Comparison of ENCODE assay signal across 7 cellular contexts in the genomic region with DNA sequence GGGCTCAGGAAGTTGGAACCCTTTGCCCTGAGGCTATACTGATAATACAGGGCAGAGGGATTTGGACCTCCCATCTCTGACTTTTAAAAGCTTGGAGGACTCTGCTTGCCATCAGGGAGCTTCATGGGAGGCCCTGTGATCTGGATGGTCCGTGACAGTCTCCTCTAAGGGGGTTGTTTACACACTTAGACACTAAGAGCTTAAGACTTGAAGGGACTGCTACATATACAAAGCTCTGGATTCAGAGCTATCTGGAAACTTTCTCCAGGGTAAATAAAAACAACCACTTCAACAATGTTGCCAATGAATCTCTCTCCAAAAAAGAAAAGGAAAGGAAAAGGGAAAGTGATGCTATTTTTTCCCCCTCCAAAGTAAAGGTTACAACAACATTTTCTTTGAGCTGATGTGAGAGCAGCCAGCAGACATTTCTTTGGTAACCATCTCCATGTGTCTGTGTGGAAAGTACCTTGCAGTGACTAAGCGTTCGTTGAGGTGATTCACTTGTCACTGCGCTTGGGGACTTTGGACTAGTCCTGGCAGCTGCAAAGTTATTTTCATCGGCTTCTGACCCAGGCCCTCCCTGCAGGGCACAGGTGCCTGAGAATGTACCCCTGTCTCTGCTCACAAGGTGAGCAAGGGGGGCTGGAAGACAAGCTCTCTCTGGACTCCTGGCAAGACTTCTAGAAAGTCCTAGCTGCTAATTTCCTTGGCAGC.
DNase-seq lines count a peak whose midpoint lies in the region; ATAC-seq, FAIRE-seq and TF ChIP-seq lines count a peak whose summit lies in the region.

No MANE protein-coding gene starts in this region.

- no peaks in the 10 kb centered on the region for H3K27me3 ChIP-seq in ascending aorta
- no peaks in the 10 kb centered on the region for H3K27me3 ChIP-seq in lung (ENCODE audit: control insufficient read depth, insufficient read depth)

- H3K4me1 ChIP-seq in ascending aorta (peaks cover 22 to 33% of the 10 kb centered on the region in 2 donors), lung (ENCODE audit: control insufficient read depth in 2 of 2, insufficient read depth in 2 of 2, low read length in 2 of 2) (peaks cover 0 to 12% of the 10 kb centered on the region in 2 donors)

- no peaks in the 10 kb centered on the region for H3K36me3 ChIP-seq in ascending aorta
- no peaks in the 10 kb centered on the region for H3K36me3 ChIP-seq in lung (ENCODE audit: control insufficient read depth in 2 of 2, insufficient read depth in 2 of 2, low read length in 2 of 2)

- 66 to 69% methylated on average over 5 of the region's 5 CpGs for WGBS in lung, 2 donors

- H3K27ac ChIP-seq in ascending aorta (peak overlapping the region; percentile 92 to 95), lung (ENCODE audit: low read depth in 1 of 2, low read length in 1 of 2) (peak overlapping the region; percentile 1 to 54)

- intact Hi-C loops in ascending aorta (cut with DNase I) (loop anchor here (1.0 to 5.0 kb wide), 4 partner anchors 114 to 726 kb away; no protein-coding TSS in a partner anchor), posterior cingulate gyrus (cut with DNase I) (loop anchor here (2.0 to 10.0 kb wide), 2 partner anchors 115 to 683 kb away; no protein-coding TSS in a partner anchor)

- no peak overlapping the region for H3K4me3 ChIP-seq in ascending aorta
- H3K4me3 ChIP-seq in lung, result no peak overlapping the region

- TF ChIP-seq CTCF in ascending aorta (IDR thresholded peaks at IDR 0.05), result no peak
- no peak for TF ChIP-seq CTCF in lung (IDR thresholded peaks at IDR 0.05; ENCODE audit: control extremely low read depth, extremely low read depth)

- ATAC-seq in HG03064 (IDR thresholded peaks at IDR 0.05; ENCODE audit: low read depth, unreplicated experiment) (peak; percentile 75), lung (ENCODE audit: insufficient read depth, low FRiP score) (no peak), HG02623 (IDR thresholded peaks at IDR 0.05; ENCODE audit: unreplicated experiment) (no peak)

- FAIRE-seq in GM19239 (lab: Jason Lieb, UNC), result no peak

- H3K9me3 ChIP-seq in ascending aorta (no peaks in the 10 kb centered on the region), lung (ENCODE audit: control insufficient read depth in 2 of 2, insufficient read depth in 1 of 2, low read length in 1 of 2) (peaks cover 0 to 2% of the 10 kb centered on the region in 2 donors)

- DNase-seq in GM19239 (ENCODE audit: insufficient read length, low spot score) (peak; percentile 12), ascending aorta (ENCODE audit: low spot score in 2 of 2) (peak in 1 of 2 donors; percentile 77), lung (ENCODE audit: low spot score) (no peak), OCI-M2 (lab: John Stamatoyannopoulos, UW; ENCODE audit: unreplicated experiment) (no peak), posterior cingulate gyrus (no peak)
